In the genomic region with DNA sequence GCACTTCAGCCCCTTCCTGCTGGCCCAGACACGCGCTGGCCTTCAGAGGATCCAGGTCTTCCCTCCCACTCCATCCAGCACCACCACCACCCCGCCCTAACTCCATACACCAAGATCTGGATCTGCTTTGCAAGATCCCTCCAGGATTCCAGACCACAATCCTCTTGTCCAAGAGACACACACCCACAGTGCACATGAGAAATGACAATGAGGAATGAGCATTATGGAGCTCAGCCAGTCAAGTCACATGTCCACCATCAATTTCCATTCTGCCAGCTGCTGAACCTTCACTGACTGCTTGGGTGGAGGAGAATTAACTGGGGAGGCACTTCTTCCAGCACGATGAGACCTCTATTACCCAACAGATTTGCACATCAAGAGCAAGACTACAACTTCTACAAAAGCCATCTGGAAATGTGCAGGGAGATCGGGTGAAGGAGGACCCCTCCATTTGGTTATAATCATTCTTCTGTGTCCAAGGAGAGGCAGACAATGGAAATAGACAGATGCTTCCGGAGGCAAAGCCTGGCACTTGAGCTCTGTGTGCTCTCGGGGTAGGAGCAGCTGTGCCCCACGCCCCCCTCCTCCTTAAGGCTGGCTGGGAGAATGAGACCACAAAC, we compare ENCODE assay signal across 11 cellular contexts. TPM values are rescaled to one million over a fixed set of nuclear protein-coding genes. Genes with fewer than 3 reads are reported as not detected.
DNase-seq lines count a peak whose midpoint lies in the region; ATAC-seq and TF ChIP-seq lines count a peak whose summit lies in the region.
"Had no signal": no experiment of that assay in that cellular context is flagged by ENCODE, and none has a peak within 500 bp of the region (broad histone marks: within the 10 kb centered on the region; RNA-seq: fewer than 3 reads in every experiment).

No MANE protein-coding gene starts in this region.

- H3K4me1 Mint-ChIP-seq in CD8-positive, alpha-beta T cell (ENCODE audit: low read depth) = no peaks in the 10 kb centered on the region
- H3K4me1 Mint-ChIP-seq: central memory CD8-positive, alpha-beta T cell had no signal

- H3K36me3 ChIP-seq in GM23248 (ENCODE audit: low read depth) (no peaks in the 10 kb centered on the region), OCI-LY1 (ENCODE audit: insufficient read depth, low read length) (no peaks in the 10 kb centered on the region)
- H3K36me3 ChIP-seq in CD8-positive, alpha-beta T cell (ENCODE audit: insufficient read depth, low read length) = no peaks in the 10 kb centered on the region

- no peak overlapping the region for H2AFZ ChIP-seq in GM23248
- no peak overlapping the region for H2AFZ ChIP-seq in OCI-LY1 (ENCODE audit: low read length)

- H3K27ac ChIP-seq in GM23248 = no peak overlapping the region
- peak overlapping the region; percentile 69 for H3K27ac ChIP-seq in OCI-LY1 (ENCODE audit: low read depth, low read length, poor library complexity, severe bottlenecking)
- no peak overlapping the region for H3K27ac ChIP-seq in CD8-positive, alpha-beta T cell (ENCODE audit: low read depth, low read length)
- H3K27ac ChIP-seq: VCaP had no signal

- H3K27me3 Mint-ChIP-seq in CD8-positive, alpha-beta T cell (ENCODE audit: low read depth) = peaks cover 4% of the 10 kb centered on the region

- peak; percentile 70 for DNase-seq in GM23248
- DNase-seq in head of caudate nucleus = peak in 28 of 42 donors; percentile 11 to 82 (median 37)
- DNase-seq in sciatic nerve (ENCODE audit: low spot score) = peak; percentile 61
- no peak for DNase-seq in GDM1 (lab: John Stamatoyannopoulos, UW)
- no peak for DNase-seq in CD8-positive, alpha-beta T cell
- DNase-seq in T1000 (lab: John Stamatoyannopoulos, UW) = no peak

- no peak overlapping the region for H3K27ac Mint-ChIP-seq in CD8-positive, alpha-beta T cell

- intact Hi-C loops in head of caudate nucleus (cut with DNase I) (no loop called here), sciatic nerve (cut with DNase I) (no loop called here)
- intact Hi-C loops in CD8-positive, alpha-beta T cell (cut with DNase I, micrococcal nuclease) = no loop called here

- no peaks in the 10 kb centered on the region for H3K9me3 ChIP-seq in GM23248 (ENCODE audit: low read depth)
- no peaks in the 10 kb centered on the region for H3K9me3 ChIP-seq in OCI-LY1 (ENCODE audit: low read length)
- H3K9me3 ChIP-seq in CD8-positive, alpha-beta T cell (ENCODE audit: low read length) = no peaks in the 10 kb centered on the region

- no peaks in the 10 kb centered on the region for H3K79me2 ChIP-seq in GM23248 (ENCODE audit: insufficient read depth)
- no peaks in the 10 kb centered on the region for H3K79me2 ChIP-seq in OCI-LY1 (ENCODE audit: insufficient read depth, low read length)

- H3K9ac ChIP-seq in GM23248 = no peak overlapping the region
- no peak overlapping the region for H3K9ac ChIP-seq in OCI-LY1 (ENCODE audit: low read length)

- H3K4me1 ChIP-seq in GM23248 (ENCODE audit: insufficient read depth) = 0 out of 2 replicates have a peak, but pooled peaks cover 10% of the 10 kb centered on the region
- H3K4me1 ChIP-seq in OCI-LY1 (ENCODE audit: insufficient read depth, low read length, severe bottlenecking) = peaks cover 50% of the 10 kb centered on the region
- no peaks in the 10 kb centered on the region for H3K4me1 ChIP-seq in CD8-positive, alpha-beta T cell (ENCODE audit: insufficient read depth, low read length)

- H3F3A ChIP-seq in GM23248 (ENCODE audit: insufficient read depth) (no peaks in the 10 kb centered on the region), OCI-LY1 (ENCODE audit: insufficient read depth, low read length) (no peaks in the 10 kb centered on the region)

- in situ Hi-C loops in GM23248 (cut with MboI) = no loop called here

- TF ChIP-seq CTCF in OCI-LY1 (IDR thresholded peaks at IDR 0.05; ENCODE audit: low read length) = no peak
- no peak for TF ChIP-seq CTCF in CD8-positive, alpha-beta T cell (IDR thresholded peaks at IDR 0.05)

- H4K20me1 ChIP-seq in GM23248 (ENCODE audit: insufficient read depth) = no peaks in the 10 kb centered on the region
- H4K20me1 ChIP-seq in OCI-LY1 (ENCODE audit: insufficient read depth, low read length) = no peaks in the 10 kb centered on the region

- ATAC-seq in sciatic nerve (peak; percentile 96), HG03097 (IDR thresholded peaks at IDR 0.05; ENCODE audit: low FRiP score, unreplicated experiment) (no peak)
- ATAC-seq in CD8-positive, alpha-beta T cell = no peak

- H3K27me3 ChIP-seq in GM23248 (replicated peaks; ENCODE audit: insufficient read depth) (no peaks in the 10 kb centered on the region), OCI-LY1 (ENCODE audit: insufficient read depth, low read length) (no peaks in the 10 kb centered on the region)
- no peaks in the 10 kb centered on the region for H3K27me3 ChIP-seq in CD8-positive, alpha-beta T cell (ENCODE audit: insufficient read depth, low read length)

- no peaks in the 10 kb centered on the region for H3K9me2 ChIP-seq in GM23248 (ENCODE audit: insufficient read depth)
- no peaks in the 10 kb centered on the region for H3K9me2 ChIP-seq in OCI-LY1 (ENCODE audit: low read depth, low read length)

- POLR2A ChIA-PET in CD8-positive, alpha-beta T cell (lab: Charles Lee) = no interaction called here

- H3K4me3 Mint-ChIP-seq in CD8-positive, alpha-beta T cell = no peak overlapping the region
- H3K4me3 Mint-ChIP-seq: central memory CD8-positive, alpha-beta T cell had no signal

- H3K4me3 ChIP-seq in GM23248 (no peak overlapping the region), OCI-LY1 (ENCODE audit: low read depth, low read length, poor library complexity, severe bottlenecking) (no peak overlapping the region)
- no peak overlapping the region for H3K4me3 ChIP-seq in CD8-positive, alpha-beta T cell (ENCODE audit: low read depth, low read length)

- CTCF ChIA-PET in CD8-positive, alpha-beta T cell (lab: Charles Lee) = no interaction called here

- H3K9me3 Mint-ChIP-seq in CD8-positive, alpha-beta T cell = no peaks in the 10 kb centered on the region
- H3K9me3 Mint-ChIP-seq: central memory CD8-positive, alpha-beta T cell had no signal

- H3K4me2 ChIP-seq in GM23248 (ENCODE audit: unreplicated experiment) (no peak overlapping the region), OCI-LY1 (ENCODE audit: low read length) (no peak overlapping the region)

- H3K36me3 Mint-ChIP-seq in CD8-positive, alpha-beta T cell = no peaks in the 10 kb centered on the region

- 15 to 17% methylated on average over 8 of the region's 8 CpGs for WGBS in GM23248 (ENCODE audit: low coverage in 1 of 2, low lambda C conversion rate in 2 of 2, missing lambda C conversion rate in 2 of 2), 2 experiments

RNA-seq across cellular contexts. Expression of gene SPATA12, which starts 12.3 kb away (rescaled TPM):
- not detected in 2 replicates for total RNA-seq in GM23248 (2014; rRNA removed; shearing (Covaris generic))
- not detected in 2 replicates for polyA plus RNA-seq in GM23248 (2016; fragmentation: Nextera tagmentation; extraction: Ambion mirVana)
- not detected for total RNA-seq in sciatic nerve
- not detected for total RNA-seq in CD8-positive, alpha-beta T cell
- total RNA-seq: liver had no signal
- polyA plus RNA-seq: liver had no signal

Comparison
In these comparisons a context has a peak if more than half of its experiments do, and no peak if none do; other contexts are left out.
1. DNase-seq: peak in GM23248 (single experiment), head of caudate nucleus (28 of 42) and sciatic nerve (single experiment); none in GDM1 (single experiment), CD8-positive, alpha-beta T cell (0 of 7) and T1000 (single experiment).